In genomic region chr20:50399917-50400704, GRCh38 we compare ENCODE assay signal across 10 cellular contexts.
A peak's percentile ranks its signal among the peaks of the same experiment; 100 is the strongest.
DNase-seq lines count a peak whose midpoint lies in the region; ATAC-seq, FAIRE-seq and TF ChIP-seq lines count a peak whose summit lies in the region.
"Had no signal": no experiment of that assay in that cellular context is flagged by ENCODE, and none has a peak within 500 bp of the region (broad histone marks: within the 10 kb centered on the region; RNA-seq: fewer than 3 reads in every experiment).

No MANE protein-coding gene starts in this region.

- H3K4me3 ChIP-seq in epithelial cell of proximal tubule (ENCODE audit: low read depth, low read length) = no peak overlapping the region

- peaks cover 56% of the 10 kb centered on the region for H3K4me1 Mint-ChIP-seq in nephron progenitor cell
- H3K4me1 Mint-ChIP-seq: central memory CD8-positive, alpha-beta T cell had no signal

- ATAC-seq in HG03354 (IDR thresholded peaks at IDR 0.05; ENCODE audit: poor library complexity, severe bottlenecking, unreplicated experiment) = no peak

- no peaks in the 10 kb centered on the region for H3K36me3 Mint-ChIP-seq in nephron progenitor cell (ENCODE audit: low read depth)

- peaks cover 16% of the 10 kb centered on the region for H3K27me3 Mint-ChIP-seq in nephron progenitor cell (ENCODE audit: low read depth, poor library complexity)
- H3K27me3 Mint-ChIP-seq: central memory CD8-positive, alpha-beta T cell had no signal

- no peak for FAIRE-seq in GM12892 (lab: Jason Lieb, UNC)

- H3K4me3 Mint-ChIP-seq in nephron progenitor cell = peak overlapping the region; percentile 12
- H3K4me3 Mint-ChIP-seq: central memory CD8-positive, alpha-beta T cell had no signal

- no peak for TF ChIP-seq POLR2A in GM12892 (IDR thresholded peaks at IDR 0.05; ENCODE audit: low read depth, low read length)

- peak; percentile 29 for TF ChIP-seq CTCF in epithelial cell of proximal tubule (conservative IDR thresholded peaks at IDR 0.05; ENCODE audit: low read depth, low read length)
- no peak for TF ChIP-seq CTCF in nephron progenitor cell (IDR thresholded peaks at IDR 0.05)

- H3K9me3 Mint-ChIP-seq in nephron progenitor cell = no peaks in the 10 kb centered on the region
- H3K9me3 Mint-ChIP-seq: central memory CD8-positive, alpha-beta T cell had no signal

- no peak overlapping the region for H3K27ac Mint-ChIP-seq in nephron progenitor cell

- DNase-seq in DMS53 (lab: John Stamatoyannopoulos, UW) = peak; percentile 70
- peak; percentile 68 for DNase-seq in NCI-H69 (lab: John Stamatoyannopoulos, UW)
- DNase-seq in epithelial cell of proximal tubule (ENCODE audit: low read depth) = no peak
- no peak for DNase-seq in nephron progenitor cell
- DNase-seq in NCI-H187 treated with DMSO at 0.1 percent for 48 hours (lab: John Stamatoyannopoulos, UW) = no peak
- no peak for DNase-seq in NCI-H1092 (lab: John Stamatoyannopoulos, UW)
- no peak for DNase-seq in GM12892 (ENCODE audit: insufficient read length)
- DNase-seq: activated CD8-positive, alpha-beta memory T cell treated with anti-CD3 and anti-CD28 coated beads for 24 hours had no signal

Comparison
In these comparisons a context has a peak if more than half of its experiments do, and no peak if none do; other contexts are left out.
1. DNase-seq: peak in DMS53 (single experiment) and NCI-H69 (single experiment); none in epithelial cell of proximal tubule (single experiment), nephron progenitor cell (single experiment), NCI-H187 treated with DMSO at 0.1 percent for 48 hours (single experiment), NCI-H1092 (single experiment) and GM12892 (single experiment).